ENCODE assay signal across 7 cellular contexts in the genomic region with DNA sequence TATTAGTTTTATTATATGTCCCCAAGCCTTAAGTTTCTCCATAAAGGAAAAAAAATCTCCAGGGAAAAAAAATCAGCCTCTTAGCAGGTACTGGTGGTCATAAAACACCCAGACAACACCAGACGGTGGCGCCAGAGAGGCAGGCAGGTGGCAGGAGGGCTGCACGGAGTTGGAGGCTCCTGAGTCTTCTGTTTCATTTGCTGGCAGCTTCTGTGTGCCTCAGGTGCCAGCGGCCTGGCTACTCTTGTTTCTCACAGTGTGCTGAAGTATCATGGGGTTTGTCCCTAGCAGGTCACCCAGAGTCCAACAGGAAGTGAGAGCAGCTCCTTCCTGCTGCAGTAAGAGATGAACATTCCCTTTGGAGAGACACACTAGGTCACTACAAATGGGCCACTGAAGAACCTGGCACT.
DNase-seq lines count a peak whose midpoint lies in the region; ATAC-seq and TF ChIP-seq lines count a peak whose summit lies in the region.

No MANE protein-coding gene starts in this region.

- H3K4me2 ChIP-seq in hepatocyte = no peak overlapping the region
- H3K4me2 ChIP-seq in skeletal muscle satellite cell (ENCODE audit: low read length) = peak overlapping the region; percentile 38

- TF ChIP-seq CTCF in ascending aorta (IDR thresholded peaks at IDR 0.05) = peak; percentile 85 to 92 (median 91)
- TF ChIP-seq CTCF in hepatocyte (IDR thresholded peaks at IDR 0.05; ENCODE audit: poor library complexity) = peak; percentile 83

- peaks cover 10% of the 10 kb centered on the region for H3K4me1 Mint-ChIP-seq in T-helper 17 cell

- no peaks in the 10 kb centered on the region for H4K20me1 ChIP-seq in hepatocyte (ENCODE audit: insufficient read depth, poor library complexity, severe bottlenecking)

- H3K9me3 ChIP-seq in T-helper 17 cell (ENCODE audit: control insufficient read depth, low read length, poor library complexity, severe bottlenecking) (no peaks in the 10 kb centered on the region), ascending aorta (no peaks in the 10 kb centered on the region), hepatocyte (ENCODE audit: low read depth) (no peaks in the 10 kb centered on the region), skeletal muscle satellite cell (replicated peaks; ENCODE audit: low read length) (no peaks in the 10 kb centered on the region)

- no peaks in the 10 kb centered on the region for H3K9me2 ChIP-seq in hepatocyte (replicated peaks; ENCODE audit: insufficient read depth)

- intact Hi-C loops in ascending aorta (cut with DNase I) = loop anchor here (1.0 to 10.0 kb wide), 4 partner anchors 25 to 273 kb away; a partner anchor contains a TSS

- WGBS in hepatocyte (ENCODE audit: low lambda C conversion rate, missing lambda C conversion rate) = 3% methylated on average over 4 of the region's 4 CpGs

- H3K4me1 ChIP-seq in ascending aorta (peaks cover 2 to 12% of the 10 kb centered on the region in 2 donors), hepatocyte (ENCODE audit: insufficient read depth) (no peaks in the 10 kb centered on the region), skeletal muscle satellite cell (ENCODE audit: control insufficient read depth, insufficient read depth, low read length) (peaks cover 17% of the 10 kb centered on the region)

- ATAC-seq in GM18498 (IDR thresholded peaks at IDR 0.05; ENCODE audit: unreplicated experiment) (peak; percentile 83), HG02763 (IDR thresholded peaks at IDR 0.05; ENCODE audit: unreplicated experiment) (peak; percentile 80), T-helper 17 cell (peak; percentile 87)

- H3K27me3 Mint-ChIP-seq in T-helper 17 cell = peaks cover 27% of the 10 kb centered on the region

- peak; percentile 49 for DNase-seq in NCI-H1436 treated with DMSO at 0.1 percent for 48 hours (lab: John Stamatoyannopoulos, UW)
- DNase-seq in T-helper 17 cell = peak; percentile 60 to 80 (median 64)
- DNase-seq in ascending aorta (ENCODE audit: low spot score in 2 of 2) = peak; percentile 66 to 96
- DNase-seq in hepatocyte (ENCODE audit: low spot score) = peak; percentile 94

- H3K27me3 ChIP-seq in ascending aorta (no peaks in the 10 kb centered on the region), hepatocyte (no peaks in the 10 kb centered on the region), skeletal muscle satellite cell (ENCODE audit: control insufficient read depth, insufficient read depth, low read length) (no peaks in the 10 kb centered on the region)

- no peak overlapping the region for H3K27ac Mint-ChIP-seq in T-helper 17 cell

- H2AFZ ChIP-seq in hepatocyte = no peak overlapping the region

- H3K27ac ChIP-seq in ascending aorta (peak overlapping the region in 1 of 2 donors; percentile 30), hepatocyte (no peak overlapping the region)

- H3K36me3 Mint-ChIP-seq in T-helper 17 cell (ENCODE audit: low read depth) = no peaks in the 10 kb centered on the region

- no peaks in the 10 kb centered on the region for H3K79me2 ChIP-seq in hepatocyte

- no peak overlapping the region for H3K4me3 Mint-ChIP-seq in T-helper 17 cell

- no peak overlapping the region for H3K9ac ChIP-seq in skeletal muscle satellite cell (ENCODE audit: low read depth, low read length)

- no peak overlapping the region for H3K4me3 ChIP-seq in ascending aorta
- no peak overlapping the region for H3K4me3 ChIP-seq in hepatocyte
- no peak overlapping the region for H3K4me3 ChIP-seq in skeletal muscle satellite cell (ENCODE audit: low read length)

- H3K36me3 ChIP-seq in ascending aorta = no peaks in the 10 kb centered on the region
- H3K36me3 ChIP-seq in hepatocyte (replicated peaks; ENCODE audit: insufficient read depth, low read depth) = no peaks in the 10 kb centered on the region
- H3K36me3 ChIP-seq in skeletal muscle satellite cell (ENCODE audit: insufficient read depth, low read length) = no peaks in the 10 kb centered on the region
